9 cellular contexts compared by ENCODE assay signal in genomic region chr18:22391571-22392359, GRCh38. TPM values are rescaled to one million over a fixed set of nuclear protein-coding genes. Genes with fewer than 3 reads are reported as not detected.
DNase-seq lines count a peak whose midpoint lies in the region; ATAC-seq, FAIRE-seq and TF ChIP-seq lines count a peak whose summit lies in the region.
"Had no signal": no experiment of that assay in that cellular context is flagged by ENCODE, and none has a peak within 500 bp of the region (broad histone marks: within the 10 kb centered on the region; RNA-seq: fewer than 3 reads in every experiment).

No MANE protein-coding gene starts in this region.

- no peaks in the 10 kb centered on the region for H4K20me1 ChIP-seq in endothelial cell of umbilical vein (replicated peaks; ENCODE audit: control insufficient read depth, extremely low read depth, insufficient read depth, low read length)

- H3K4me2 ChIP-seq in endothelial cell of umbilical vein (ENCODE audit: insufficient read depth, low read length), result peak overlapping the region; percentile 61

- no peaks in the 10 kb centered on the region for H3K9me3 ChIP-seq in endothelial cell of umbilical vein (replicated peaks; ENCODE audit: control insufficient read depth, insufficient read depth, low read length)

- dilution Hi-C loops in endothelial cell of umbilical vein (cut with MboI; ENCODE audit: extremely low pct_ligation_motif_present, low sequenced_read_pairs), result no loop called here

- intact Hi-C loops in endothelial cell of umbilical vein (cut with micrococcal nuclease), result no loop called here

- peak overlapping the region; percentile 29 for H3K9ac ChIP-seq in endothelial cell of umbilical vein (replicated peaks; ENCODE audit: extremely low read depth, insufficient read depth, low read length)

- TF ChIP-seq POLR2A in endothelial cell of umbilical vein (IDR thresholded peaks at IDR 0.05; ENCODE audit: low read depth, low read length), result no peak

- no peak overlapping the region for H2AFZ ChIP-seq in endothelial cell of umbilical vein (ENCODE audit: low read depth, low read length)

- H3K9me1 ChIP-seq in endothelial cell of umbilical vein (replicated peaks; ENCODE audit: control insufficient read depth, extremely low read depth, insufficient read depth, low read length), result no peaks in the 10 kb centered on the region

- H3K27me3 ChIP-seq in endothelial cell of umbilical vein (ENCODE audit: control insufficient read depth in 2 of 2, insufficient read depth in 2 of 2, low read length in 2 of 2), result no peaks in the 10 kb centered on the region

- ATAC-seq in HG02981 (IDR thresholded peaks at IDR 0.05; ENCODE audit: unreplicated experiment) (no peak), HG02610 (IDR thresholded peaks at IDR 0.05; ENCODE audit: unreplicated experiment) (no peak), HG02938 (IDR thresholded peaks at IDR 0.05; ENCODE audit: unreplicated experiment) (no peak)
- ATAC-seq: Panc1 had no signal

- H3K36me3 ChIP-seq in endothelial cell of umbilical vein (ENCODE audit: control insufficient read depth in 2 of 2, extremely low read depth in 1 of 2, insufficient read depth in 2 of 2, low read length in 2 of 2), result no peaks in the 10 kb centered on the region

- BruUV-seq in endothelial cell of umbilical vein (replicated peaks; lab: Mats Ljungman, UMichigan), result no TSS peak

- POLR2A ChIA-PET in endothelial cell of umbilical vein (lab: Charles Lee), result no interaction called here

- H3K27ac ChIP-seq in endothelial cell of umbilical vein (ENCODE audit: insufficient read depth, low read depth, low read length), result peak overlapping the region; percentile 80
- no peak overlapping the region for H3K27ac ChIP-seq in caudate nucleus (ENCODE audit: low read depth, low read length)

- H3K4me1 ChIP-seq in endothelial cell of umbilical vein (ENCODE audit: control insufficient read depth, extremely low read depth, insufficient read depth, low read length), result peaks cover 11% of the 10 kb centered on the region

- peak; percentile 91 for DNase-seq in ELR (ENCODE audit: low read depth)
- peak; percentile 96 for DNase-seq in RCC 7860 (ENCODE audit: low spot score)
- peak; percentile 95 for DNase-seq in endothelial cell of umbilical vein (ENCODE audit: low read depth, low spot score)
- peak; percentile 4 to 26 for DNase-seq in stimulated activated CD4-positive, alpha-beta T cell treated with anti-CD3 and anti-CD28 coated beads, Interleukin-2, amount 100 ng/mL, for 24 hours
- DNase-seq in caudate nucleus (lab: John Stamatoyannopoulos, UW), result no peak

- no peaks in the 10 kb centered on the region for H3K79me2 ChIP-seq in endothelial cell of umbilical vein (ENCODE audit: control insufficient read depth, insufficient read depth, low read length)

- CTCF ChIA-PET in endothelial cell of umbilical vein (lab: Charles Lee), result interaction anchor here (0.6 to 1.1 kb wide), 3 partner anchors 13 to 171 kb away, joined by 3 to 4 read pairs (median 3); no protein-coding TSS in a partner anchor

- no peak for TF ChIP-seq CTCF in endothelial cell of umbilical vein (IDR thresholded peaks at IDR 0.05; ENCODE audit: extremely low read depth in 1 of 2, insufficient read depth in 1 of 2, low read depth in 1 of 2, low read length in 2 of 2)

- no peak overlapping the region for H3K4me3 ChIP-seq in endothelial cell of umbilical vein (replicated peaks in 1 of 3; ENCODE audit: insufficient read depth in 1 of 3, low read depth in 1 of 3, low read length in 3 of 3)

- FAIRE-seq in RCC 7860 (lab: Jason Lieb, UNC), result peak; percentile 89
- no peak for FAIRE-seq in endothelial cell of umbilical vein (lab: Jason Lieb, UNC)

TF ChIP-seq in endothelial cell of umbilical vein, 7 proteins besides CTCF, POLR2A, EP300 and RAD21:
- TF ChIP-seq JUN (IDR thresholded peaks at IDR 0.05; ENCODE audit: borderline replicate concordance, insufficient read depth, insufficient read length, low read depth) (peak; percentile 91), MYC (IDR thresholded peaks at IDR 0.05; ENCODE audit: low read depth, low read length) (no peak), FOS (IDR thresholded peaks at IDR 0.05; ENCODE audit: borderline replicate concordance, insufficient read depth, low read length) (peak; percentile 74), POLR2AphosphoS5 (IDR thresholded peaks at IDR 0.05; ENCODE audit: insufficient read depth, low read depth, low read length) (no peak), EZH2 (IDR thresholded peaks at IDR 0.05; ENCODE audit: borderline replicate concordance, low read depth, low read length, severe bottlenecking) (no peak), MAX (IDR thresholded peaks at IDR 0.05; ENCODE audit: insufficient read depth, insufficient read length) (no peak), GATA2 (IDR thresholded peaks at IDR 0.05; ENCODE audit: insufficient read depth, insufficient read length, low read depth, low read length) (peak; percentile 80)

RNA-seq across cellular contexts. Expression of gene CTAGE1, which starts 25.9 kb away (rescaled TPM):
- total RNA-seq in endothelial cell of umbilical vein, result not detected in 2 replicates
- polyA plus RNA-seq in endothelial cell of umbilical vein, result not detected in 2 replicates
- polyA plus RNA-seq in endothelial cell of umbilical vein (2011; cell fraction: cytosol; rRNA removed), result not detected in 2 replicates
- not detected in 2 replicates for polyA plus RNA-seq in endothelial cell of umbilical vein (2011; cell fraction: nucleus; rRNA removed)
- 0.05 TPM in 1 of 2 replicates, not detected in the other for polyA plus RNA-seq in endothelial cell of umbilical vein (2012)
- not detected in 2 replicates for polyA minus RNA-seq in endothelial cell of umbilical vein
- polyA minus RNA-seq in endothelial cell of umbilical vein (2011; cell fraction: cytosol; rRNA and poly(A)+ RNA removed), result not detected
- not detected in 2 replicates for polyA minus RNA-seq in endothelial cell of umbilical vein (2011; cell fraction: nucleus; rRNA and poly(A)+ RNA removed)

Comparison
In these comparisons a context has a peak if more than half of its experiments do, and no peak if none do; other contexts are left out.
1. DNase-seq: peak in ELR (single experiment), RCC 7860 (single experiment), endothelial cell of umbilical vein (single experiment) and stimulated activated CD4-positive, alpha-beta T cell treated with anti-CD3 and anti-CD28 coated beads, Interleukin-2, amount 100 ng/mL, for 24 hours (2 of 2); none in caudate nucleus (0 of 61).